ENCODE assay signal across 1 cellular context in genomic region chr11:74696932-74697687, GRCh38.
TF ChIP-seq lines count a peak whose summit lies in the region.

No MANE protein-coding gene starts in this region.

TF ChIP-seq in IMR-90, 13 proteins besides CTCF, POLR2A, EP300 and RAD21 (continued from another document):
- no peak for TF ChIP-seq ELK1 (IDR thresholded peaks at IDR 0.05; ENCODE audit: borderline replicate concordance, low read depth, low read length)
